ENCODE assay signal across 8 cellular contexts in genomic region chr16:3059723-3060242, GRCh38. TPM values are rescaled to one million over a fixed set of nuclear protein-coding genes. Genes with fewer than 3 reads are reported as not detected.
DNase-seq lines count a peak whose midpoint lies in the region; ATAC-seq and TF ChIP-seq lines count a peak whose summit lies in the region.

No MANE protein-coding gene starts in this region.

- ATAC-seq in HG02870 (IDR thresholded peaks at IDR 0.05; ENCODE audit: unreplicated experiment) = no peak
- ATAC-seq in HG03095 (IDR thresholded peaks at IDR 0.05; ENCODE audit: unreplicated experiment) = no peak

- TF ChIP-seq CTCF in dorsolateral prefrontal cortex (IDR thresholded peaks at IDR 0.05 in 54 of 56, conservative IDR thresholded peaks at IDR 0.05 in 2 of 56; ENCODE audit: low read depth in 1 of 56, partially characterized antibody in 56 of 56) = no peak
- no peak for TF ChIP-seq CTCF in neural crest cell (conservative IDR thresholded peaks at IDR 0.05)

- H3K27me3 Mint-ChIP-seq in neural crest cell (ENCODE audit: low read depth) = peaks cover 2% of the 10 kb centered on the region

- H3K27ac Mint-ChIP-seq in neural crest cell (ENCODE audit: unreplicated experiment) = peak overlapping the region; percentile 57

- H3K4me3 ChIP-seq in BLaER1 treated with 17β-estradiol and CSF1 and Interleukin-3, amounts not matched to agents 10 nM and 100 nM = peak overlapping the region; percentile 77 to 94 (median 88)
- peak overlapping the region; percentile 57 to 95 (median 87) for H3K4me3 ChIP-seq in dorsolateral prefrontal cortex

- H3K9ac ChIP-seq in BLaER1 treated with 17β-estradiol and CSF1 and Interleukin-3, amounts not matched to agents 10 nM and 100 nM = peak overlapping the region; percentile 84 to 98 (median 94)

- H3K36me3 Mint-ChIP-seq in neural crest cell (ENCODE audit: low read depth) = no peaks in the 10 kb centered on the region

- peaks cover 0 to 6% (median 0%) of the 10 kb centered on the region in 11 experiments; a peak in 3 of 22 replicates for H4K20me1 ChIP-seq in BLaER1 treated with 17β-estradiol and CSF1 and Interleukin-3, amounts not matched to agents 10 nM and 100 nM

- H3K4me2 ChIP-seq in BLaER1 treated with 17β-estradiol and CSF1 and Interleukin-3, amounts not matched to agents 10 nM and 100 nM = peak overlapping the region; percentile 95 to 100 (median 99)

- intact Hi-C loops in dorsolateral prefrontal cortex (cut with DNase I) = loop anchor here (5.0 to 10.0 kb wide), 4 partner anchors 63 to 108 kb away; no protein-coding TSS in a partner anchor

- peak overlapping the region; percentile 88 for H3K4me3 Mint-ChIP-seq in neural crest cell

- no peaks in the 10 kb centered on the region for H3K9me3 ChIP-seq in BLaER1 treated with 17β-estradiol and CSF1 and Interleukin-3, amounts not matched to agents 10 nM and 100 nM (replicated peaks in 1 of 11)
- no peaks in the 10 kb centered on the region for H3K9me3 ChIP-seq in KOPT-K1 (ENCODE audit: insufficient read depth, low read length, poor library complexity, severe bottlenecking)

- no peak for DNase-seq in dorsolateral prefrontal cortex
- DNase-seq in neural crest cell (ENCODE audit: low read depth, low spot score) = no peak
- DNase-seq in NCI-H187 treated with DMSO at 0.1 percent for 48 hours (lab: John Stamatoyannopoulos, UW) = no peak
- DNase-seq in RKO (ENCODE audit: low spot score) = no peak

- no peaks in the 10 kb centered on the region for H3K9me3 Mint-ChIP-seq in neural crest cell

- peaks cover 7% of the 10 kb centered on the region for H3K4me1 Mint-ChIP-seq in neural crest cell

- H3K27me3 ChIP-seq in BLaER1 treated with 17β-estradiol and CSF1 and Interleukin-3, amounts not matched to agents 10 nM and 100 nM = no peaks in the 10 kb centered on the region
- H3K27me3 ChIP-seq in dorsolateral prefrontal cortex = no peaks in the 10 kb centered on the region

- H3K36me3 ChIP-seq in BLaER1 treated with 17β-estradiol and CSF1 and Interleukin-3, amounts not matched to agents 10 nM and 100 nM = peaks cover 0 to 20% (median 0%) of the 10 kb centered on the region in 11 experiments; a peak in 4 of 22 replicates
- H3K36me3 ChIP-seq in KOPT-K1 (ENCODE audit: insufficient read depth, low read length) = no peaks in the 10 kb centered on the region; the same call in 1 of the 2 replicates

- H3K27ac ChIP-seq in BLaER1 treated with 17β-estradiol and CSF1 and Interleukin-3, amounts not matched to agents 10 nM and 100 nM = peak overlapping the region; percentile 75 to 96 (median 90); a peak in 21 of 22 replicates
- peak overlapping the region; percentile 80 for H3K27ac ChIP-seq in KOPT-K1 (ENCODE audit: low read depth, low read length, poor library complexity, severe bottlenecking)
- peak overlapping the region in 45 of 59 donors; percentile 5 to 90 (median 68) for H3K27ac ChIP-seq in dorsolateral prefrontal cortex

- H3K4me1 ChIP-seq in BLaER1 treated with 17β-estradiol and CSF1 and Interleukin-3, amounts not matched to agents 10 nM and 100 nM = peaks cover 41 to 51% (median 48%) of the 10 kb centered on the region in 10 experiments

RNA-seq across cellular contexts. Expression of gene IL32, which starts 5.7 kb away (rescaled TPM):
- total RNA-seq in dorsolateral prefrontal cortex (10 to 100 TPM in 42 of 120 experiments, 1 to 10 TPM in 78; 1.7 to 41.8 (median 8.0) TPM), neural crest cell (not detected in 2 replicates)

RNA-seq across cellular contexts. Expression of gene MMP25, which starts 13.4 kb away (rescaled TPM):
- total RNA-seq in dorsolateral prefrontal cortex (1 to 10 TPM in 38 of 120 experiments, under 1 TPM in 76, not detected in 6; 0.12 to 7.8 (median 0.77) TPM), neural crest cell (0.64 and 0.96 TPM in 2 replicates)

RNA-seq across cellular contexts. Expression of gene BICDL2, which starts 23.0 kb away (rescaled TPM):
- 1 to 10 TPM in 36 of 120 experiments, under 1 TPM in 81, not detected in 3; 0.25 to 2.6 (median 0.84) TPM for total RNA-seq in dorsolateral prefrontal cortex
- not detected in 2 replicates for total RNA-seq in neural crest cell

RNA-seq across cellular contexts. Expression of gene THOC6, which starts 35.9 kb away (rescaled TPM):
- total RNA-seq in dorsolateral prefrontal cortex = 10 to 100 TPM in 31 of 120 experiments, 1 to 10 TPM in 89; 4.3 to 13.3 (median 8.8) TPM
- total RNA-seq in neural crest cell = 62.5 and 68.0 TPM in 2 replicates

RNA-seq across cellular contexts. Expression of gene HCFC1R1, which starts 36.0 kb away (rescaled TPM):
- 100 to 1,000 TPM in 12 of 120 experiments, 10 to 100 TPM in 108; 50.9 to 124 (median 83.2) TPM for total RNA-seq in dorsolateral prefrontal cortex
- total RNA-seq in neural crest cell = 23.7 and 28.6 TPM in 2 replicates
